ENCODE assay signal across 10 cellular contexts in the genomic region with DNA sequence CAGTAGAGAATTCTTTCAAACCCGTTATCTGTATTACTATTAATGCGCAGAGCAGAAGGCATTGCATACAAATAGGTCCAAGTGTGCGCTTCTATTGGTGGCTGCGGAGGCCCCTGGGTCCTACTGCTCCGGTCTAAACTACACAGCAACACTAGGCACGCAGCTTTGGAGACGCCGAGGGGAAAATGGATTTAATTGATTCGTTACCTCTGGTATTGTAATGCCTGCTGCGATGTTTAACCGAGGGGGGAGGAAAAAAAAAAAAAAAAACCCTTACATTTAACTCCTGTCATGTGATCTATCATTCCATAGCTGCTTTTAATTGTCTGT. TPM values are rescaled to one million over a fixed set of nuclear protein-coding genes. Genes with fewer than 3 reads are reported as not detected.
DNase-seq lines count a peak whose midpoint lies in the region; ATAC-seq and FAIRE-seq lines count a peak whose summit lies in the region.
"Had no signal": no experiment of that assay in that cellular context is flagged by ENCODE, and none has a peak within 500 bp of the region (broad histone marks: within the 10 kb centered on the region; RNA-seq: fewer than 3 reads in every experiment).

ROBO1 (minus strand) TSS at position 46 of the 330 bp plus-strand sequence.

- no peak for ATAC-seq in HG02870 (IDR thresholded peaks at IDR 0.05; ENCODE audit: unreplicated experiment)
- ATAC-seq: activated T-helper 17 cell treated with anti-CD3 and anti-CD28 coated beads, Interleukin-2, amount 50 U/mL, for 72 hours had no signal

- DNase-seq in SJCRH30 (peak; percentile 79 to 87), frontal cortex (ENCODE audit: low spot score in 2 of 2) (no peak), posterior vena cava (ENCODE audit: low spot score) (no peak), NCI-H2029 (lab: John Stamatoyannopoulos, UW) (no peak), KG1 (lab: John Stamatoyannopoulos, UW) (no peak)
- no peak for DNase-seq in activated CD4-positive, alpha-beta T cell treated with anti-CD3 and anti-CD28 coated beads for 4 hours
- DNase-seq: DMS79 treated with DMSO at 0.1 percent for 48 hours had no signal

- H3K9me3 ChIP-seq in ES-I3 (ENCODE audit: control insufficient read depth, insufficient read depth, low read length): no peaks in the 10 kb centered on the region
- H3K9me3 ChIP-seq in SJCRH30 (replicated peaks): no peaks in the 10 kb centered on the region

- H3K9ac ChIP-seq in ES-I3 (ENCODE audit: low read depth, low read length): peak within 1 kb of the TSS; percentile 41; the same call in 1 of the 2 replicates

- H3K27me3 ChIP-seq in SJCRH30: no peaks in the 10 kb centered on the region

- H3K4me3 ChIP-seq in SJCRH30: peak within 1 kb of the TSS; percentile 67

- H3K4me1 ChIP-seq in ES-I3 (ENCODE audit: insufficient read depth, low read length) (peaks cover 5% of the 10 kb centered on the region; the same call in 1 of the 2 replicates), SJCRH30 (peaks cover 14% of the 10 kb centered on the region)

- H3K36me3 ChIP-seq in ES-I3 (ENCODE audit: insufficient read depth, low read length) (no peaks in the 10 kb centered on the region), SJCRH30 (no peaks in the 10 kb centered on the region)

- intact Hi-C loops in posterior vena cava (cut with DNase I): no loop called here

- no peak for FAIRE-seq in frontal cortex (lab: Jason Lieb, UNC)

- peak within 1 kb of the TSS; percentile 89 for H3K27ac ChIP-seq in SJCRH30

RNA-seq across cellular contexts. Expression of gene ROBO1, which starts in this region (rescaled TPM):
- total RNA-seq in SJCRH30 (2014; rRNA removed; shearing (Covaris generic)): 73.4 and 74.1 TPM in 2 replicates
- total RNA-seq in frontal cortex: 296 TPM
- total RNA-seq in posterior vena cava: 10 to 100 TPM; 27.2 to 28.2 TPM
- total RNA-seq: activated T-helper 17 cell treated with anti-CD3 and anti-CD28 coated beads, Interleukin-2, amount 50 U/mL, for 72 hours had no signal

Comparison
In these comparisons a context has a peak if more than half of its experiments do, and no peak if none do; other contexts are left out.
1. DNase-seq: peak in SJCRH30 (2 of 2); none in frontal cortex (0 of 2), posterior vena cava (single experiment), NCI-H2029 (single experiment), KG1 (single experiment) and activated CD4-positive, alpha-beta T cell treated with anti-CD3 and anti-CD28 coated beads for 4 hours (0 of 2).